In genomic region chr16:20415541-20415940, GRCh38 we compare ENCODE assay signal across 19 cellular contexts. TPM values are rescaled to one million over a fixed set of nuclear protein-coding genes. Genes with fewer than 3 reads are reported as not detected.
"Had no signal": no experiment of that assay in that cellular context is flagged by ENCODE, and none has a peak within 500 bp of the region (broad histone marks: within the 10 kb centered on the region; RNA-seq: fewer than 3 reads in every experiment).

No MANE protein-coding gene starts in this region.

- H3K36me3 ChIP-seq: prostate gland had no signal

- ATAC-seq: left colon; mucosa of descending colon; natural killer cell treated with Interleukin-12 subunit alpha and Interleukin-12 subunit beta and Interleukin-15 and Interleukin-18, amount 100 ng/mL, for 72 hours; sciatic nerve; stimulated activated naive B cell treated with anti-CD40 and anti-IgM and Interleukin-4, amounts not matched to agents 10 μg/mL and 1 μg/mL and 100 μg/mL, for 72 hours; T-cell; WTC11 had no signal

- DNase-seq: activated CD4-positive, alpha-beta T cell treated with anti-CD3 and anti-CD28 coated beads, Interleukin-2, amount 10 ng/mL, durations not matched to agents 24 days and 14 days; activated naive CD4-positive, alpha-beta T cell treated with anti-CD3 and anti-CD28 coated beads for 36 hours; central memory CD4-positive, alpha-beta T cell; effector memory CD4-positive, alpha-beta T cell; erythroblast; left colon; mucosa of descending colon; occipital lobe; stimulated activated CD4-positive, alpha-beta T cell treated with anti-CD3 and anti-CD28 coated beads, Interleukin-2, amount 100 ng/mL, for 24 hours; stimulated activated naive B cell treated with anti-CD40 and anti-IgM and Interleukin-4, amounts not matched to agents 10 μg/mL and 1 μg/mL and 100 μg/mL, for 72 hours; substantia nigra; T-cell; trophoblast cell had no signal

- H3K4me3 ChIP-seq: coronary artery, lung, mucosa of descending colon, prostate gland had no signal

- H3K27ac ChIP-seq: coronary artery, prostate gland had no signal

- H3K4me1 ChIP-seq: prostate gland had no signal

- H3K9me3 ChIP-seq: mucosa of descending colon, prostate gland had no signal

RNA-seq across cellular contexts. Expression of gene ACSM5, which starts 6.2 kb away (rescaled TPM):
- total RNA-seq: activated CD4-positive, alpha-beta T cell treated with anti-CD3 and anti-CD28 coated beads, Interleukin-2, amount 10 ng/mL, durations not matched to agents 24 days and 14 days; activated naive CD4-positive, alpha-beta T cell treated with anti-CD3 and anti-CD28 coated beads for 36 hours; natural killer cell treated with Interleukin-12 subunit alpha and Interleukin-12 subunit beta and Interleukin-15 and Interleukin-18, amount 100 ng/mL, for 72 hours had no signal

RNA-seq across cellular contexts. Expression of gene PDILT, which starts 11.0 kb away (rescaled TPM):
- total RNA-seq: activated CD4-positive, alpha-beta T cell treated with anti-CD3 and anti-CD28 coated beads, Interleukin-2, amount 10 ng/mL, durations not matched to agents 24 days and 14 days; activated naive CD4-positive, alpha-beta T cell treated with anti-CD3 and anti-CD28 coated beads for 36 hours; left colon; lung; mucosa of descending colon; natural killer cell treated with Interleukin-12 subunit alpha and Interleukin-12 subunit beta and Interleukin-15 and Interleukin-18, amount 100 ng/mL, for 72 hours; occipital lobe; sciatic nerve; T-cell; WTC11 had no signal
- polyA plus RNA-seq: lung had no signal

RNA-seq across cellular contexts. Expression of gene ACSM2A, which starts 35.8 kb away (rescaled TPM):
- total RNA-seq: activated CD4-positive, alpha-beta T cell treated with anti-CD3 and anti-CD28 coated beads, Interleukin-2, amount 10 ng/mL, durations not matched to agents 24 days and 14 days; activated naive CD4-positive, alpha-beta T cell treated with anti-CD3 and anti-CD28 coated beads for 36 hours; left colon; lung; mucosa of descending colon; natural killer cell treated with Interleukin-12 subunit alpha and Interleukin-12 subunit beta and Interleukin-15 and Interleukin-18, amount 100 ng/mL, for 72 hours; occipital lobe; sciatic nerve; WTC11 had no signal
